Comparison of ENCODE assay signal across 8 cellular contexts in genomic region chr7:55254242-55254595, GRCh38.
A peak's percentile ranks its signal among the peaks of the same experiment; 100 is the strongest.
DNase-seq lines count a peak whose midpoint lies in the region; ATAC-seq, FAIRE-seq and TF ChIP-seq lines count a peak whose summit lies in the region.

No MANE protein-coding gene starts in this region.

- H3K27ac Mint-ChIP-seq in H9 = no peak overlapping the region

- no peak overlapping the region for H3K56ac ChIP-seq in H9 (ENCODE audit: insufficient read length, low read depth, low read length)

- no peak overlapping the region for H3K4ac ChIP-seq in H9 (ENCODE audit: low read depth, low read length)

- FAIRE-seq in A549 (lab: Jason Lieb, UNC) = no peak

- H2AFZ ChIP-seq in H9 (ENCODE audit: low read length) = peak overlapping the region; percentile 66

- no peaks in the 10 kb centered on the region for H3K79me1 ChIP-seq in H9 (ENCODE audit: insufficient read depth, low read depth, low read length, poor library complexity, severe bottlenecking)

- no peak overlapping the region for H2BK120ac ChIP-seq in H9 (ENCODE audit: low read depth, low read length, poor library complexity, severe bottlenecking)

- H3K4me3 ChIP-seq in A549 (peak overlapping the region; percentile 69), cardiac fibroblast (replicated peaks in 1 of 2; ENCODE audit: low read depth in 2 of 2, low read length in 2 of 2) (peak overlapping the region; percentile 49 to 61), mucosa of descending colon (no peak overlapping the region)

- TF ChIP-seq RAD21 in A549 (conservative IDR thresholded peaks at IDR 0.05 in 1 of 2, IDR thresholded peaks at IDR 0.05 in 1 of 2) = no peak

- H3K14ac ChIP-seq in H9 (ENCODE audit: insufficient read depth, low read length) = peak overlapping the region; percentile 94

- H3K27me3 ChIP-seq in H9 (ENCODE audit: insufficient read depth, low read length) = peaks cover 21% of the 10 kb centered on the region; the same call in 1 of the 2 replicates

- H3K9me3 ChIP-seq in A549 = no peaks in the 10 kb centered on the region
- no peaks in the 10 kb centered on the region for H3K9me3 ChIP-seq in H9 (ENCODE audit: control insufficient read depth, low read depth, low read length)
- H3K9me3 ChIP-seq in mucosa of descending colon = no peaks in the 10 kb centered on the region

- peaks cover 7 to 12% of the 10 kb centered on the region in 2 experiments for H3K4me1 Mint-ChIP-seq in H9

- CTCF ChIA-PET in A549 (lab: Yijun Ruan, JAX) = interaction anchor here (0.7 to 12.6 kb wide), 83 partner anchors 10 to 511 kb away, joined by 3 to 742 read pairs (median 7); partner anchors contain the start of genes EGFR, LANCL2 and SEC61G

- no peak overlapping the region for H2BK5ac ChIP-seq in H9 (ENCODE audit: insufficient read length, low read length)

- peak overlapping the region; percentile 67 to 74 for H3K4me3 Mint-ChIP-seq in H9

- no peaks in the 10 kb centered on the region for H3K79me2 ChIP-seq in H9 (ENCODE audit: insufficient read depth, low read length)

- no peak for DNase-seq in A549 (ENCODE audit: low read depth in 1 of 2, low spot score in 1 of 2)
- DNase-seq in H9 = peak; percentile 60
- DNase-seq in cardiac fibroblast (ENCODE audit: low read depth in 2 of 2) = no peak
- no peak for DNase-seq in mucosa of descending colon
- DNase-seq in cerebellar cortex (ENCODE audit: low spot score) = no peak
- DNase-seq in Ammon's horn (ENCODE audit: low spot score) = no peak
- no peak for DNase-seq in anterior cingulate cortex (lab: John Stamatoyannopoulos, UW)

- H4K8ac ChIP-seq in H9 (replicated peaks; ENCODE audit: insufficient read length, low read depth, low read length) = no peak overlapping the region

- no peak overlapping the region for H2AK5ac ChIP-seq in H9 (ENCODE audit: insufficient read length, low read length)

- ATAC-seq in A549 = no peak; a peak in 1 of 6 replicates
- ATAC-seq in mucosa of descending colon = peak; percentile 9
- ATAC-seq in GM19328 (IDR thresholded peaks at IDR 0.05; ENCODE audit: unreplicated experiment) = no peak

- H3K23me2 ChIP-seq in H9 (ENCODE audit: insufficient read length, low read depth, low read length, poor library complexity, severe bottlenecking) = peaks cover 17% of the 10 kb centered on the region

- no peak overlapping the region for H3K23ac ChIP-seq in H9 (ENCODE audit: insufficient read length, low read depth, low read length)

- H2BK20ac ChIP-seq in H9 (ENCODE audit: low read depth, low read length, poor library complexity, severe bottlenecking) = no peak overlapping the region

- no peak overlapping the region for H3T11ph ChIP-seq in H9 (ENCODE audit: low read length)

- peak overlapping the region; percentile 24 for H3K9ac ChIP-seq in H9 (ENCODE audit: extremely low read depth, insufficient read length, low read length)

- H3K4me2 ChIP-seq in A549 (peak overlapping the region; percentile 96), H9 (ENCODE audit: insufficient read depth, insufficient read length, low read length) (peak overlapping the region; percentile 54)

- H3K36me3 Mint-ChIP-seq in H9 (ENCODE audit: insufficient read depth in 1 of 3, low read depth in 3 of 3) = no peaks in the 10 kb centered on the region; a peak in 1 of 7 replicates

- H4K91ac ChIP-seq in H9 (ENCODE audit: insufficient read length, low read depth, low read length) = no peak overlapping the region

- WGBS in A549 (ENCODE audit: missing lambda C conversion rate) = 65% methylated on average over 19 of the region's 21 CpGs
- no CpG with 5 or more reads among the region's 21 CpGs for WGBS in H9 (ENCODE audit: extremely low coverage, insufficient read length, low lambda C conversion rate)

- intact Hi-C loops in mucosa of descending colon (cut with DNase I, micrococcal nuclease) = no loop called here

- POLR2A ChIA-PET in A549 (lab: Yijun Ruan, JAX) = interaction anchor here (0.9 to 2.3 kb wide), 4 partner anchors 465 to 495 kb away, joined by 5 to 12 read pairs (median 8); partner anchors contain the start of gene SEC61G

- TF ChIP-seq EP300 in A549 (IDR thresholded peaks at IDR 0.05) = no peak

- H3K27ac ChIP-seq in A549 (peak overlapping the region; percentile 91 to 95), H9 (ENCODE audit: insufficient read length, low read depth, low read length) (no peak overlapping the region)

- peak overlapping the region; percentile 74 for H3K18ac ChIP-seq in H9 (ENCODE audit: insufficient read length, low read depth, low read length)

- TF ChIP-seq CTCF in A549 (IDR thresholded peaks at IDR 0.05) = no peak
- TF ChIP-seq CTCF in H9 (conservative IDR thresholded peaks at IDR 0.05) = no peak
- no peak for TF ChIP-seq CTCF in cardiac fibroblast (IDR thresholded peaks at IDR 0.05; ENCODE audit: low read depth, low read length)
- no peak for TF ChIP-seq CTCF in mucosa of descending colon (IDR thresholded peaks at IDR 0.05)

- no peak for TF ChIP-seq POLR2A in A549 (IDR thresholded peaks at IDR 0.05; ENCODE audit: low read length)

- peaks cover 64% of the 10 kb centered on the region for H3K27me3 Mint-ChIP-seq in H9 (ENCODE audit: low read depth)

- H3K4me1 ChIP-seq in A549 (peaks cover 7% of the 10 kb centered on the region; the same call in 1 of the 3 replicates), H9 (ENCODE audit: insufficient read depth, low read length) (no peaks in the 10 kb centered on the region), mucosa of descending colon (ENCODE audit: low read depth) (peaks cover 5% of the 10 kb centered on the region)

- H4K20me1 ChIP-seq in H9 (ENCODE audit: control insufficient read depth, insufficient read depth, insufficient read length) = peaks cover 2% of the 10 kb centered on the region

- H4K5ac ChIP-seq in H9 (ENCODE audit: insufficient read length, low read depth, low read length) = no peak overlapping the region

- H2BK15ac ChIP-seq in H9 (ENCODE audit: low read depth, low read length) = no peak overlapping the region; the same call in 1 of the 2 replicates

- peaks cover 4% of the 10 kb centered on the region in 2 experiments; a peak in 3 of 5 replicates for H3K9me3 Mint-ChIP-seq in H9

- no peaks in the 10 kb centered on the region for H3K36me3 ChIP-seq in mucosa of descending colon (ENCODE audit: low read depth)

- H2BK12ac ChIP-seq in H9 (ENCODE audit: insufficient read length, low read depth, low read length) = no peak overlapping the region

TF ChIP-seq in A549, 52 proteins besides CTCF, POLR2A, EP300 and RAD21 (continues in another document):
- no peak for TF ChIP-seq ZNF302 (CRISPR knock-in tag; IDR thresholded peaks at IDR 0.05)
- TF ChIP-seq BHLHE40 (IDR thresholded peaks at IDR 0.05; ENCODE audit: low read depth, low read length) = no peak
- no peak for TF ChIP-seq EHF (CRISPR knock-in tag; IDR thresholded peaks at IDR 0.05)
- no peak for TF ChIP-seq HES2 (IDR thresholded peaks at IDR 0.05)
- TF ChIP-seq SMC3 (IDR thresholded peaks at IDR 0.05) = no peak
- TF ChIP-seq REST (IDR thresholded peaks at IDR 0.05) = no peak
- TF ChIP-seq CHD2 (IDR thresholded peaks at IDR 0.05; ENCODE audit: low read length, partially characterized antibody) = no peak
- TF ChIP-seq CEBPB (IDR thresholded peaks at IDR 0.05) = no peak
- TF ChIP-seq HMGXB4 (CRISPR knock-in tag; IDR thresholded peaks at IDR 0.05; ENCODE audit: borderline replicate concordance) = no peak
- TF ChIP-seq POLR2AphosphoS2 (conservative IDR thresholded peaks at IDR 0.05; ENCODE audit: low read length) = no peak
- no peak for TF ChIP-seq CHD4 (IDR thresholded peaks at IDR 0.05; ENCODE audit: borderline replicate concordance)
